In the genomic region with DNA sequence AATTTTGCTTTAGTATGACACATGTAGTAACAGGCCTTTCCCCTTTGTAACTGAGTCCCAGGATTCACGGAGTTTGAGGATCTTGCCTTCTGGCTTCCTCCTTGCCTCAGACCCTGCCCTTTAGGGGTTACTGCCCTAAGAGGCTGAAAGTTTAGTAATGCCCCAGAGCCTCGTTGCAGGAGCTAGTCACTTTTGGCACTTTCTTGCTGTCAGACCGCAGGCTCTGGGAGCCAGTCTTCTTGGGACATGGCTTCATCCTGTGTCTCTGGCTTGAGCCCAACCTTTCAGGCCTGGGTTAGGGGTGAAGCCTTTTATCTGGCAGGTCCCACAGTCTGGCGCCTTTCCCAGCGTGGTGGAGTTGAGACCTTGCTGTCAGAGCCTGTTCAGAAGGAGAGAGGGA, we compare ENCODE assay signal across 11 cellular contexts.
A peak's percentile ranks its signal among the peaks of the same experiment; 100 is the strongest.
DNase-seq lines count a peak whose midpoint lies in the region; ATAC-seq and TF ChIP-seq lines count a peak whose summit lies in the region.
"Had no signal": no experiment of that assay in that cellular context is flagged by ENCODE, and none has a peak within 500 bp of the region (broad histone marks: within the 10 kb centered on the region; RNA-seq: fewer than 3 reads in every experiment).

No MANE protein-coding gene starts in this region.

- TF ChIP-seq POLR2A in heart left ventricle (IDR thresholded peaks at IDR 0.05) = no peak

- H3K9me3 ChIP-seq in heart left ventricle = no peaks in the 10 kb centered on the region

- H3K4me3 ChIP-seq in brain microvascular endothelial cell (ENCODE audit: low read depth, low read length) (no peak overlapping the region), heart left ventricle (peak overlapping the region in 1 of 12 donors; percentile 5)

- H3K27me3 ChIP-seq in brain microvascular endothelial cell (replicated peaks) (no peaks in the 10 kb centered on the region), heart left ventricle (no peaks in the 10 kb centered on the region)

- in situ Hi-C loops in brain microvascular endothelial cell (cut with HindIII; ENCODE audit: low pct_ligation_motif_present, low sequenced_read_pairs) = no loop called here

- intact Hi-C loops in heart left ventricle (cut with DNase I) = loop anchor here in 3 of 10 donors (5.0 kb wide), 1 partner anchor 36 kb away; no protein-coding TSS in a partner anchor
- intact Hi-C loops in posterior vena cava (cut with DNase I) = no loop called here

- WGBS in heart left ventricle, 4 donors = 12 to 34% (median 19%) methylated on average over 5 of the region's 5 CpGs

- ATAC-seq in heart left ventricle = peak; percentile 65 to 87 (median 84)
- no peak for ATAC-seq in HG03108 (IDR thresholded peaks at IDR 0.05; ENCODE audit: unreplicated experiment)
- no peak for ATAC-seq in HG02588 (IDR thresholded peaks at IDR 0.05; ENCODE audit: unreplicated experiment)

- H3K36me3 ChIP-seq in brain microvascular endothelial cell (replicated peaks) (no peaks in the 10 kb centered on the region), heart left ventricle (no peaks in the 10 kb centered on the region)

- H3K27ac ChIP-seq in brain microvascular endothelial cell = no peak overlapping the region
- H3K27ac ChIP-seq in heart left ventricle = peak overlapping the region; percentile 55 to 88 (median 80)

- TF ChIP-seq CTCF in brain microvascular endothelial cell (IDR thresholded peaks at IDR 0.05; ENCODE audit: low read depth, low read length, missing control alignments) (no peak), heart left ventricle (IDR thresholded peaks at IDR 0.05) (no peak)

- H3K4me1 ChIP-seq in heart left ventricle = peaks cover 0 to 86% (median 51%) of the 10 kb centered on the region in 12 donors

- DNase-seq in Ammon's horn (ENCODE audit: low spot score) (peak; percentile 28), brain microvascular endothelial cell (peak; percentile 6), heart left ventricle (peak; percentile 89 to 97 (median 94)), posterior vena cava (ENCODE audit: low spot score) (peak; percentile 94), NCI-H524 (lab: John Stamatoyannopoulos, UW) (no peak), NK-92 (lab: John Stamatoyannopoulos, UW; ENCODE audit: unreplicated experiment) (no peak)
- DNase-seq: activated T-cell treated with anti-CD3 and anti-CD28 coated beads for 4 hours, NCI-H2107, T1000 had no signal

Comparison
In these comparisons a context has a peak if more than half of its experiments do, and no peak if none do; other contexts are left out.
1. DNase-seq: peak in Ammon's horn (single experiment), brain microvascular endothelial cell (single experiment), heart left ventricle (5 of 5) and posterior vena cava (single experiment); none in NCI-H524 (0 of 2) and NK-92 (single experiment).
2. ATAC-seq: peak in heart left ventricle (4 of 4); none in HG03108 (single experiment) and HG02588 (single experiment).